In the genomic region with DNA sequence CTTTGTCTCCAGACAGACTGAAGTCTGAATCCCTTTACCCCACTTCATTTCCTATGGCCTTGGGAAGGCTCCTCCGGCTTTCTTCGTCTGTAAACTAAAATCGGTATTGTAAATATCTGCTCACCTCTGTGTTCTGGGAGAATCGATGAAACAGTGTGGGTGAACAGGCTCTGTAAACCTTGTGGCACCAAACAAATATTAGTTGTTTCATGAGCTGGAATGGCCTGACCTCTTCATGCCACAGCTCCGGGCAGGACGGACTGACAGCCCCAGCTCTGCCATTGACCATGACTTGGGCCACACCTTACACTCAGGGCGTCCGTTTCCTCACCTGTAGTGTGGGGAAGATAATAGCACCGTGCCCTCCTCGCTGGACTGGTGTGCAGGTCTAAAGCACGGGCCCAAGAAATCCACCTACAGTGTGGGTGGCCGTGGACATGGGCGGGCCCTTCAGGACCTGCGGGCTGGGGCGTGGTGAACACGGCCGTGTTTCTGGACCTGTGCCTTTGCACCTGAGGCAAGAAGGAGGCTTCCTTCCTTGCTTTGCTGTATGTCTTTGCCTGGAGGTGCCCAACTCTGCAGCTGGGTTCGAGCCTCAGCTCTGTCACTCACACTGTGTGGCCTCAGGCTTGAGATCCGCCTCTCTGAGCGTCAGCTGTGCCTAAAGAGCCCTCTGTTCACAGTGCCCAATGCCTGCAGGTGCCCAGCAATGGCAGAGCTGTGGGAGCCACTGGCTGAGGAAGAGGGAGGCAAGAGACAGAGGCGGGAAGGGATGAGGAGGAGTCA, we compare ENCODE assay signal across 1 cellular context.
TF ChIP-seq lines count a peak whose summit lies in the region.

No MANE protein-coding gene starts in this region.

TF ChIP-seq in HepG2, 621 proteins besides CTCF, POLR2A, EP300 and RAD21 (continued from another document and continues in another):
- TF ChIP-seq, protein P1, sequence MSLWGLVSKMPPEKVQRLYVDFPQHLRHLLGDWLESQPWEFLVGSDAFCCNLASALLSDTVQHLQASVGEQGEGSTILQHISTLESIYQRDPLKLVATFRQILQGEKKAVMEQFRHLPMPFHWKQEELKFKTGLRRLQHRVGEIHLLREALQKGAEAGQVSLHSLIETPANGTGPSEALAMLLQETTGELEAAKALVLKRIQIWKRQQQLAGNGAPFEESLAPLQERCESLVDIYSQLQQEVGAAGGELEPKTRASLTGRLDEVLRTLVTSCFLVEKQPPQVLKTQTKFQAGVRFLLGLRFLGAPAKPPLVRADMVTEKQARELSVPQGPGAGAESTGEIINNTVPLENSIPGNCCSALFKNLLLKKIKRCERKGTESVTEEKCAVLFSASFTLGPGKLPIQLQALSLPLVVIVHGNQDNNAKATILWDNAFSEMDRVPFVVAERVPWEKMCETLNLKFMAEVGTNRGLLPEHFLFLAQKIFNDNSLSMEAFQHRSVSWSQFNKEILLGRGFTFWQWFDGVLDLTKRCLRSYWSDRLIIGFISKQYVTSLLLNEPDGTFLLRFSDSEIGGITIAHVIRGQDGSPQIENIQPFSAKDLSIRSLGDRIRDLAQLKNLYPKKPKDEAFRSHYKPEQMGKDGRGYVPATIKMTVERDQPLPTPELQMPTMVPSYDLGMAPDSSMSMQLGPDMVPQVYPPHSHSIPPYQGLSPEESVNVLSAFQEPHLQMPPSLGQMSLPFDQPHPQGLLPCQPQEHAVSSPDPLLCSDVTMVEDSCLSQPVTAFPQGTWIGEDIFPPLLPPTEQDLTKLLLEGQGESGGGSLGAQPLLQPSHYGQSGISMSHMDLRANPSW (CRISPR knock-in tag; IDR thresholded peaks at IDR 0.05; ENCODE audit: borderline replicate concordance): no peak
- TF ChIP-seq HIC2 (CRISPR knock-in tag; IDR thresholded peaks at IDR 0.05; ENCODE audit: low read depth) (peak; percentile 91), ZNF17 (CRISPR knock-in tag; IDR thresholded peaks at IDR 0.05) (no peak), PHB2 (IDR thresholded peaks at IDR 0.05; ENCODE audit: partially characterized antibody) (no peak), ZNF337 (CRISPR knock-in tag; IDR thresholded peaks at IDR 0.05; ENCODE audit: borderline replicate concordance, low read depth) (no peak), SNAPC2 (CRISPR knock-in tag; IDR thresholded peaks at IDR 0.05) (no peak), ZNF503 (CRISPR knock-in tag; IDR thresholded peaks at IDR 0.05) (no peak), SSRP1 (CRISPR knock-in tag; IDR thresholded peaks at IDR 0.05) (no peak), EEA1 (CRISPR knock-in tag; IDR thresholded peaks at IDR 0.05; ENCODE audit: borderline replicate concordance) (no peak), POLR2G (IDR thresholded peaks at IDR 0.05; ENCODE audit: low read depth, low read length) (no peak), SMARCE1 (IDR thresholded peaks at IDR 0.05; ENCODE audit: borderline replicate concordance) (no peak), CEBPB (IDR thresholded peaks at IDR 0.05; ENCODE audit: borderline replicate concordance, low read depth, low read length) (no peak), ZFP82 (CRISPR knock-in tag; IDR thresholded peaks at IDR 0.05; ENCODE audit: borderline replicate concordance) (no peak), BRCA1 (CRISPR knock-in tag; IDR thresholded peaks at IDR 0.05) (no peak), ZNF274 (CRISPR knock-in tag; IDR thresholded peaks at IDR 0.05) (peak; percentile 23; the same call in 1 of the 2 replicates), ZNF530 (CRISPR knock-in tag; IDR thresholded peaks at IDR 0.05; ENCODE audit: low read depth) (no peak), MIER2 (CRISPR knock-in tag; IDR thresholded peaks at IDR 0.05) (no peak), ZNF317 (CRISPR knock-in tag; IDR thresholded peaks at IDR 0.05) (no peak), ZNF382 (CRISPR knock-in tag; IDR thresholded peaks at IDR 0.05; ENCODE audit: borderline replicate concordance) (no peak), ZBTB20 (CRISPR knock-in tag; IDR thresholded peaks at IDR 0.05; ENCODE audit: borderline replicate concordance, low read depth) (no peak), NRL (CRISPR knock-in tag; IDR thresholded peaks at IDR 0.05; ENCODE audit: borderline replicate concordance) (no peak), SP1 (IDR thresholded peaks at IDR 0.05) (no peak), SP1 (CRISPR knock-in tag; IDR thresholded peaks at IDR 0.05) (no peak)
- TF ChIP-seq, protein P2, sequence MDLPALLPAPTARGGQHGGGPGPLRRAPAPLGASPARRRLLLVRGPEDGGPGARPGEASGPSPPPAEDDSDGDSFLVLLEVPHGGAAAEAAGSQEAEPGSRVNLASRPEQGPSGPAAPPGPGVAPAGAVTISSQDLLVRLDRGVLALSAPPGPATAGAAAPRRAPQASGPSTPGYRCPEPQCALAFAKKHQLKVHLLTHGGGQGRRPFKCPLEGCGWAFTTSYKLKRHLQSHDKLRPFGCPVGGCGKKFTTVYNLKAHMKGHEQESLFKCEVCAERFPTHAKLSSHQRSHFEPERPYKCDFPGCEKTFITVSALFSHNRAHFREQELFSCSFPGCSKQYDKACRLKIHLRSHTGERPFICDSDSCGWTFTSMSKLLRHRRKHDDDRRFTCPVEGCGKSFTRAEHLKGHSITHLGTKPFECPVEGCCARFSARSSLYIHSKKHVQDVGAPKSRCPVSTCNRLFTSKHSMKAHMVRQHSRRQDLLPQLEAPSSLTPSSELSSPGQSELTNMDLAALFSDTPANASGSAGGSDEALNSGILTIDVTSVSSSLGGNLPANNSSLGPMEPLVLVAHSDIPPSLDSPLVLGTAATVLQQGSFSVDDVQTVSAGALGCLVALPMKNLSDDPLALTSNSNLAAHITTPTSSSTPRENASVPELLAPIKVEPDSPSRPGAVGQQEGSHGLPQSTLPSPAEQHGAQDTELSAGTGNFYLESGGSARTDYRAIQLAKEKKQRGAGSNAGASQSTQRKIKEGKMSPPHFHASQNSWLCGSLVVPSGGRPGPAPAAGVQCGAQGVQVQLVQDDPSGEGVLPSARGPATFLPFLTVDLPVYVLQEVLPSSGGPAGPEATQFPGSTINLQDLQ (CRISPR knock-in tag; IDR thresholded peaks at IDR 0.05): no peak
- TF ChIP-seq, protein P3, sequence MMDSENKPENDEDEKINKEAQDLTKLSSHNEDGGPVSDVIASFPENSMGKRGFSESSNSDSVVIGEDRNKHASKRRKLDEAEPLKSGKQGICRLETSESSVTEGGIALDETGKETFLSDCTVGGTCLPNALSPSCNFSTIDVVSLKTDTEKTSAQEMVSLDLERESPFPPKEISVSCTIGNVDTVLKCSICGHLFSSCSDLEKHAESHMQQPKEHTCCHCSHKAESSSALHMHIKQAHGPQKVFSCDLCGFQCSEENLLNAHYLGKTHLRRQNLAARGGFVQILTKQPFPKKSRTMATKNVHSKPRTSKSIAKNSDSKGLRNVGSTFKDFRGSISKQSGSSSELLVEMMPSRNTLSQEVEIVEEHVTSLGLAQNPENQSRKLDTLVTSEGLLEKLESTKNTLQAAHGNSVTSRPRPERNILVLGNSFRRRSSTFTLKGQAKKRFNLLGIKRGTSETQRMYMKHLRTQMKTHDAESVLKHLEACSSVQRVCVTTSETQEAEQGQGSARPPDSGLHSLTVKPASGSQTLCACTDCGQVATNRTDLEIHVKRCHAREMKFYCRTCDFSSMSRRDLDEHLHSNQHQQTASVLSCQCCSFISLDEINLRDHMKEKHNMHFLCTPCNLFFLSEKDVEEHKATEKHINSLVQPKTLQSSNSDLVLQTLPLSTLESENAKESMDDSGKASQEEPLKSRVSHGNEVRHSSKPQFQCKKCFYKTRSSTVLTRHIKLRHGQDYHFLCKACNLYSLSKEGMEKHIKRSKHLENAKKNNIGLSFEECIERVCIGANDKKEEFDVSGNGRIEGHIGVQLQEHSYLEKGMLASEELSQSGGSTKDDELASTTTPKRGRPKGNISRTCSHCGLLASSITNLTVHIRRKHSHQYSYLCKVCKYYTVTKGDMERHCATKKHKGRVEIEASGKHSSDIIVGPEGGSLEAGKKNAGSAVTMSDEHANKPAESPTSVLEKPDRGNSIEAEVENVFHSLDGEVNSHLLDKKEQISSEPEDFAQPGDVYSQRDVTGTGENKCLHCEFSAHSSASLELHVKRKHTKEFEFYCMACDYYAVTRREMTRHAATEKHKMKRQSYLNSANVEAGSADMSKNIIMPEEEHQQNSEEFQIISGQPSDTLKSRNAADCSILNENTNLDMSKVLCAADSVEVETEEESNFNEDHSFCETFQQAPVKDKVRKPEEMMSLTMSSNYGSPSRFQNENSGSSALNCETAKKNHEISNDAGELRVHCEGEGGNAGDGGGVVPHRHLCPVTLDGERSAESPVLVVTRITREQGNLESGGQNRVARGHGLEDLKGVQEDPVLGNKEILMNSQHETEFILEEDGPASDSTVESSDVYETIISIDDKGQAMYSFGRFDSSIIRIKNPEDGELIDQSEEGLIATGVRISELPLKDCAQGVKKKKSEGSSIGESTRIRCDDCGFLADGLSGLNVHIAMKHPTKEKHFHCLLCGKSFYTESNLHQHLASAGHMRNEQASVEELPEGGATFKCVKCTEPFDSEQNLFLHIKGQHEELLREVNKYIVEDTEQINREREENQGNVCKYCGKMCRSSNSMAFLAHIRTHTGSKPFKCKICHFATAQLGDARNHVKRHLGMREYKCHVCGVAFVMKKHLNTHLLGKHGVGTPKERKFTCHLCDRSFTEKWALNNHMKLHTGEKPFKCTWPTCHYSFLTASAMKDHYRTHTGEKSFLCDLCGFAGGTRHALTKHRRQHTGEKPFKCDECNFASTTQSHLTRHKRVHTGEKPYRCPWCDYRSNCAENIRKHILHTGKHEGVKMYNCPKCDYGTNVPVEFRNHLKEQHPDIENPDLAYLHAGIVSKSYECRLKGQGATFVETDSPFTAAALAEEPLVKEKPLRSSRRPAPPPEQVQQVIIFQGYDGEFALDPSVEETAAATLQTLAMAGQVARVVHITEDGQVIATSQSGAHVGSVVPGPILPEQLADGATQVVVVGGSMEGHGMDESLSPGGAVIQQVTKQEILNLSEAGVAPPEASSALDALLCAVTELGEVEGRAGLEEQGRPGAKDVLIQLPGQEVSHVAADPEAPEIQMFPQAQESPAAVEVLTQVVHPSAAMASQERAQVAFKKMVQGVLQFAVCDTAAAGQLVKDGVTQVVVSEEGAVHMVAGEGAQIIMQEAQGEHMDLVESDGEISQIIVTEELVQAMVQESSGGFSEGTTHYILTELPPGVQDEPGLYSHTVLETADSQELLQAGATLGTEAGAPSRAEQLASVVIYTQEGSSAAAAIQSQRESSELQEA (CRISPR knock-in tag; IDR thresholded peaks at IDR 0.05; ENCODE audit: not compliant biosample characterization): peak; percentile 65
- TF ChIP-seq, protein P4, sequence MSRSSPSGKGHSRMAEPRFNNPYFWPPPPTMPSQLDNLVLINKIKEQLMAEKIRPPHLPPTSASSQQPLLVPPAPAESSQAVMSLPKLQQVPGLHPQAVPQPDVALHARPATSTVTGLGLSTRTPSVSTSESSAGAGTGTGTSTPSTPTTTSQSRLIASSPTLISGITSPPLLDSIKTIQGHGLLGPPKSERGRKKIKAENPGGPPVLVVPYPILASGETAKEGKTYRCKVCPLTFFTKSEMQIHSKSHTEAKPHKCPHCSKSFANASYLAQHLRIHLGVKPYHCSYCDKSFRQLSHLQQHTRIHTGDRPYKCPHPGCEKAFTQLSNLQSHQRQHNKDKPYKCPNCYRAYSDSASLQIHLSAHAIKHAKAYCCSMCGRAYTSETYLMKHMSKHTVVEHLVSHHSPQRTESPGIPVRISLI (CRISPR knock-in tag; IDR thresholded peaks at IDR 0.05; ENCODE audit: borderline replicate concordance): no peak
- TF ChIP-seq, protein P5, sequence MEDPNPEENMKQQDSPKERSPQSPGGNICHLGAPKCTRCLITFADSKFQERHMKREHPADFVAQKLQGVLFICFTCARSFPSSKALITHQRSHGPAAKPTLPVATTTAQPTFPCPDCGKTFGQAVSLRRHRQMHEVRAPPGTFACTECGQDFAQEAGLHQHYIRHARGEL (CRISPR knock-in tag; IDR thresholded peaks at IDR 0.05): no peak
- TF ChIP-seq, protein P6, sequence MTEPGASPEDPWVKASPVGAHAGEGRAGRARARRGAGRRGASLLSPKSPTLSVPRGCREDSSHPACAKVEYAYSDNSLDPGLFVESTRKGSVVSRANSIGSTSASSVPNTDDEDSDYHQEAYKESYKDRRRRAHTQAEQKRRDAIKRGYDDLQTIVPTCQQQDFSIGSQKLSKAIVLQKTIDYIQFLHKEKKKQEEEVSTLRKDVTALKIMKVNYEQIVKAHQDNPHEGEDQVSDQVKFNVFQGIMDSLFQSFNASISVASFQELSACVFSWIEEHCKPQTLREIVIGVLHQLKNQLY (CRISPR knock-in tag; IDR thresholded peaks at IDR 0.05): peak; percentile 45; the same call in 1 of the 2 replicates
- TF ChIP-seq, protein P7, sequence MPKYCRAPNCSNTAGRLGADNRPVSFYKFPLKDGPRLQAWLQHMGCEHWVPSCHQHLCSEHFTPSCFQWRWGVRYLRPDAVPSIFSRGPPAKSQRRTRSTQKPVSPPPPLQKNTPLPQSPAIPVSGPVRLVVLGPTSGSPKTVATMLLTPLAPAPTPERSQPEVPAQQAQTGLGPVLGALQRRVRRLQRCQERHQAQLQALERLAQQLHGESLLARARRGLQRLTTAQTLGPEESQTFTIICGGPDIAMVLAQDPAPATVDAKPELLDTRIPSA (CRISPR knock-in tag; IDR thresholded peaks at IDR 0.05; ENCODE audit: borderline replicate concordance): no peak
